In the genomic region with DNA sequence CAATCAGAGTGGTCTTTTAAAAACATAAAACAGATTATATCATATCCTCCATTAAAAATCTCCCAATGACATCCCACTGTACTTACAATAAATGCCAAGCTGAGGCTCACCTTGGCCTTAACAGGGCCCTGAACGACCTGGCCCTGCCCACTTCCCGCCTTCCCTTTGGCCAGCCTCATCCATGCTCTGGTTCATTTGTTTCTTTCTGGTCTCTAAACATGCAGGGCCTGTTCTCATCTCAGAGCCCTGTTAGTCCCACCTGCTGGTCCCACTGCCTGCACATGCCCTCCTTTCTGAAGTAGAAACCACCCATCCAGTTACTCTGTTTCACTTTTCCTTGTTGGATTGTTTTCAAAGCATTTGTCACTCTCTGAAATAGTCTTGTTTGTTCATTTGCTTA, we compare ENCODE assay signal across 2 cellular contexts.
TF ChIP-seq lines count a peak whose summit lies in the region.

No MANE protein-coding gene starts in this region.

TF ChIP-seq in GM23338, 12 proteins besides CTCF, POLR2A, EP300 and RAD21 (continued from another document):
- TF ChIP-seq REST (IDR thresholded peaks at IDR 0.05; ENCODE audit: unreplicated experiment) (no peak), EZH2 (IDR thresholded peaks at IDR 0.05; ENCODE audit: low read depth, unreplicated experiment) (no peak), STAT1 (IDR thresholded peaks at IDR 0.05; ENCODE audit: unreplicated experiment) (no peak), ZNF462 (CRISPR knock-in tag; IDR thresholded peaks at IDR 0.05) (no peak), ZNF331 (CRISPR knock-in tag; IDR thresholded peaks at IDR 0.05; ENCODE audit: low read depth) (no peak), ZNF114 (CRISPR knock-in tag; IDR thresholded peaks at IDR 0.05) (no peak)
- TF ChIP-seq, protein P1, sequence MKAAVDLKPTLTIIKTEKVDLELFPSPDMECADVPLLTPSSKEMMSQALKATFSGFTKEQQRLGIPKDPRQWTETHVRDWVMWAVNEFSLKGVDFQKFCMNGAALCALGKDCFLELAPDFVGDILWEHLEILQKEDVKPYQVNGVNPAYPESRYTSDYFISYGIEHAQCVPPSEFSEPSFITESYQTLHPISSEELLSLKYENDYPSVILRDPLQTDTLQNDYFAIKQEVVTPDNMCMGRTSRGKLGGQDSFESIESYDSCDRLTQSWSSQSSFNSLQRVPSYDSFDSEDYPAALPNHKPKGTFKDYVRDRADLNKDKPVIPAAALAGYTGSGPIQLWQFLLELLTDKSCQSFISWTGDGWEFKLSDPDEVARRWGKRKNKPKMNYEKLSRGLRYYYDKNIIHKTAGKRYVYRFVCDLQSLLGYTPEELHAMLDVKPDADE (IDR thresholded peaks at IDR 0.05): no peak

TF ChIP-seq in WTC11, 78 proteins besides CTCF, POLR2A, EP300 and RAD21 (continued from another document):
- TF ChIP-seq PRDM15 (CRISPR knock-in tag; IDR thresholded peaks at IDR 0.05) (no peak), AFF4 (CRISPR knock-in tag; IDR thresholded peaks at IDR 0.05; ENCODE audit: borderline replicate concordance) (no peak), MAX (CRISPR knock-in tag; IDR thresholded peaks at IDR 0.05) (no peak), TCF7 (CRISPR knock-in tag; IDR thresholded peaks at IDR 0.05; ENCODE audit: low read depth) (no peak), NFATC4 (CRISPR knock-in tag; IDR thresholded peaks at IDR 0.05) (no peak), ESRRA (CRISPR knock-in tag; IDR thresholded peaks at IDR 0.05; ENCODE audit: borderline replicate concordance) (no peak), PRRX2 (CRISPR knock-in tag; IDR thresholded peaks at IDR 0.05) (no peak), IRF2 (CRISPR knock-in tag; IDR thresholded peaks at IDR 0.05; ENCODE audit: borderline replicate concordance, low read depth) (no peak)
- TF ChIP-seq, protein P2, sequence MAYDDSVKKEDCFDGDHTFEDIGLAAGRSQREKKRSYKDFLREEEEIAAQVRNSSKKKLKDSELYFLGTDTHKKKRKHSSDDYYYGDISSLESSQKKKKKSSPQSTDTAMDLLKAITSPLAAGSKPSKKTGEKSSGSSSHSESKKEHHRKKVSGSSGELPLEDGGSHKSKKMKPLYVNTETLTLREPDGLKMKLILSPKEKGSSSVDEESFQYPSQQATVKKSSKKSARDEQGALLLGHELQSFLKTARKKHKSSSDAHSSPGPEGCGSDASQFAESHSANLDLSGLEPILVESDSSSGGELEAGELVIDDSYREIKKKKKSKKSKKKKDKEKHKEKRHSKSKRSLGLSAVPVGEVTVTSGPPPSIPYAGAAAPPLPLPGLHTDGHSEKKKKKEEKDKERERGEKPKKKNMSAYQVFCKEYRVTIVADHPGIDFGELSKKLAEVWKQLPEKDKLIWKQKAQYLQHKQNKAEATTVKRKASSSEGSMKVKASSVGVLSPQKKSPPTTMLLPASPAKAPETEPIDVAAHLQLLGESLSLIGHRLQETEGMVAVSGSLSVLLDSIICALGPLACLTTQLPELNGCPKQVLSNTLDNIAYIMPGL (CRISPR knock-in tag; IDR thresholded peaks at IDR 0.05): no peak
- TF ChIP-seq, protein P3, sequence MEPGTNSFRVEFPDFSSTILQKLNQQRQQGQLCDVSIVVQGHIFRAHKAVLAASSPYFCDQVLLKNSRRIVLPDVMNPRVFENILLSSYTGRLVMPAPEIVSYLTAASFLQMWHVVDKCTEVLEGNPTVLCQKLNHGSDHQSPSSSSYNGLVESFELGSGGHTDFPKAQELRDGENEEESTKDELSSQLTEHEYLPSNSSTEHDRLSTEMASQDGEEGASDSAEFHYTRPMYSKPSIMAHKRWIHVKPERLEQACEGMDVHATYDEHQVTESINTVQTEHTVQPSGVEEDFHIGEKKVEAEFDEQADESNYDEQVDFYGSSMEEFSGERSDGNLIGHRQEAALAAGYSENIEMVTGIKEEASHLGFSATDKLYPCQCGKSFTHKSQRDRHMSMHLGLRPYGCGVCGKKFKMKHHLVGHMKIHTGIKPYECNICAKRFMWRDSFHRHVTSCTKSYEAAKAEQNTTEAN (CRISPR knock-in tag; IDR thresholded peaks at IDR 0.05): no peak
- TF ChIP-seq, protein P4, sequence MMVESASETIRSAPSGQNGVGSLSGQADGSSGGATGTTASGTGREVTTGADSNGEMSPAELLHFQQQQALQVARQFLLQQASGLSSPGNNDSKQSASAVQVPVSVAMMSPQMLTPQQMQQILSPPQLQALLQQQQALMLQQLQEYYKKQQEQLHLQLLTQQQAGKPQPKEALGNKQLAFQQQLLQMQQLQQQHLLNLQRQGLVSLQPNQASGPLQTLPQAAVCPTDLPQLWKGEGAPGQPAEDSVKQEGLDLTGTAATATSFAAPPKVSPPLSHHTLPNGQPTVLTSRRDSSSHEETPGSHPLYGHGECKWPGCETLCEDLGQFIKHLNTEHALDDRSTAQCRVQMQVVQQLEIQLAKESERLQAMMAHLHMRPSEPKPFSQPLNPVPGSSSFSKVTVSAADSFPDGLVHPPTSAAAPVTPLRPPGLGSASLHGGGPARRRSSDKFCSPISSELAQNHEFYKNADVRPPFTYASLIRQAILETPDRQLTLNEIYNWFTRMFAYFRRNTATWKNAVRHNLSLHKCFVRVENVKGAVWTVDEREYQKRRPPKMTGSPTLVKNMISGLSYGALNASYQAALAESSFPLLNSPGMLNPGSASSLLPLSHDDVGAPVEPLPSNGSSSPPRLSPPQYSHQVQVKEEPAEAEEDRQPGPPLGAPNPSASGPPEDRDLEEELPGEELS (CRISPR knock-in tag; IDR thresholded peaks at IDR 0.05): no peak
- TF ChIP-seq, protein P5, sequence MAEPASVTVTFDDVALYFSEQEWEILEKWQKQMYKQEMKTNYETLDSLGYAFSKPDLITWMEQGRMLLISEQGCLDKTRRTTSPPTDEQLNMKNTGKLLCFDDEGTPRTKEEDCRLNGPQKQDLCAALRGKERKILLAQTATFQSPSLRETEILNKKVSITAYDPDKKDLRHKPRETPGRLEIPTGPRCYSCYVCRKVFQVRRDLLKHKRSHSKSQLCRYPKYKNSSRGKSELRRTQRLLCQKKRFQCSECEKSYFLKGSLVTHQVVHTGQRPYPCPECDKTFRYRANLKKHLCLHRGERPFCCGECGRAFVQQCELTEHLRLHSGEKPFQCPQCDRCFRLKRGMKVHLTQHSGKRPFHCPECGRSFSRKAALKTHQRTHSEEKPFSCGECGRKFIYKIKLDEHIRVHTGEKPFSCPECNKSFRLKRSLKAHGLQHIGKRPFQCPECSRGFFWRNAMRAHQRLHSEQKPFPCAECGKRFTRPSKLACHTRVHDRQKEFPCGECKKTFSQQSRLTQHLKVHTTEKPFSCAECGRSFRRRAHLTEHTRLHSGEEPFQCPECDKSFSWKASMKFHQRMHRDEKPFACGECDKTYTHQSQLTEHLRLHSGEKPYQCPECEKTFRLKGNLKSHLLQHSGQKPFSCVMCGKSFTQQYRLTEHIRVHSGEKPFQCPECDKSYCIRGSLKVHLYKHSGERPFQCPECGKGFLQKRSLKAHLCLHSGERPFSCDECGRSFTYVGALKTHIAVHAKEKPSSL (CRISPR knock-in tag; conservative IDR thresholded peaks at IDR 0.05): no peak
